Comparison of ENCODE assay signal across 1 cellular context in the genomic region with DNA sequence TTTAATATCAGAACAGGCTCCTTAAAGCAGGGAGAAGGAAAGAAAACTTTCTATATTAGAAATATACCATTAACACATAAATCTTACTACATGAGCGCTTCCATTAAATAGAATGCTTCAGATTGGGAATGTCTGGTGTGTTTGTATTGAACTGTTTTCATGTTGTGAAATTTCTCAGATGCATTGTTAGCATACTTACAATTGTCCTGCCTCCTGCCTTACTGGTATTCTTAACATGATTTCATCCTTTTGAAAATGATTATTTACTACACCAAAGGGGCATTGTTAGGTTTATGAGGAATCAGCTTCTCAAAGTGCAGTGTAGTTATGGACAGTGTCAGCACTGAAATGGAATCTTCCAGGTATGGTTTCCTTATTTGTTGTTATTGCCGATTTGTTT.
TF ChIP-seq lines count a peak whose summit lies in the region.

No MANE protein-coding gene starts in this region.

TF ChIP-seq in A549, 52 proteins besides CTCF, POLR2A, EP300 and RAD21 (continued from another document):
- TF ChIP-seq, protein P1, sequence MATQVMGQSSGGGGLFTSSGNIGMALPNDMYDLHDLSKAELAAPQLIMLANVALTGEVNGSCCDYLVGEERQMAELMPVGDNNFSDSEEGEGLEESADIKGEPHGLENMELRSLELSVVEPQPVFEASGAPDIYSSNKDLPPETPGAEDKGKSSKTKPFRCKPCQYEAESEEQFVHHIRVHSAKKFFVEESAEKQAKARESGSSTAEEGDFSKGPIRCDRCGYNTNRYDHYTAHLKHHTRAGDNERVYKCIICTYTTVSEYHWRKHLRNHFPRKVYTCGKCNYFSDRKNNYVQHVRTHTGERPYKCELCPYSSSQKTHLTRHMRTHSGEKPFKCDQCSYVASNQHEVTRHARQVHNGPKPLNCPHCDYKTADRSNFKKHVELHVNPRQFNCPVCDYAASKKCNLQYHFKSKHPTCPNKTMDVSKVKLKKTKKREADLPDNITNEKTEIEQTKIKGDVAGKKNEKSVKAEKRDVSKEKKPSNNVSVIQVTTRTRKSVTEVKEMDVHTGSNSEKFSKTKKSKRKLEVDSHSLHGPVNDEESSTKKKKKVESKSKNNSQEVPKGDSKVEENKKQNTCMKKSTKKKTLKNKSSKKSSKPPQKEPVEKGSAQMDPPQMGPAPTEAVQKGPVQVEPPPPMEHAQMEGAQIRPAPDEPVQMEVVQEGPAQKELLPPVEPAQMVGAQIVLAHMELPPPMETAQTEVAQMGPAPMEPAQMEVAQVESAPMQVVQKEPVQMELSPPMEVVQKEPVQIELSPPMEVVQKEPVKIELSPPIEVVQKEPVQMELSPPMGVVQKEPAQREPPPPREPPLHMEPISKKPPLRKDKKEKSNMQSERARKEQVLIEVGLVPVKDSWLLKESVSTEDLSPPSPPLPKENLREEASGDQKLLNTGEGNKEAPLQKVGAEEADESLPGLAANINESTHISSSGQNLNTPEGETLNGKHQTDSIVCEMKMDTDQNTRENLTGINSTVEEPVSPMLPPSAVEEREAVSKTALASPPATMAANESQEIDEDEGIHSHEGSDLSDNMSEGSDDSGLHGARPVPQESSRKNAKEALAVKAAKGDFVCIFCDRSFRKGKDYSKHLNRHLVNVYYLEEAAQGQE (IDR thresholded peaks at IDR 0.05) = no peak
- TF ChIP-seq KDM5A (IDR thresholded peaks at IDR 0.05) = no peak
- TF ChIP-seq HEYL (CRISPR knock-in tag; IDR thresholded peaks at IDR 0.05) = no peak
- no peak for TF ChIP-seq JUN (IDR thresholded peaks at IDR 0.05)
- TF ChIP-seq ZSCAN20 (CRISPR knock-in tag; IDR thresholded peaks at IDR 0.05) = no peak
